In the genomic region with DNA sequence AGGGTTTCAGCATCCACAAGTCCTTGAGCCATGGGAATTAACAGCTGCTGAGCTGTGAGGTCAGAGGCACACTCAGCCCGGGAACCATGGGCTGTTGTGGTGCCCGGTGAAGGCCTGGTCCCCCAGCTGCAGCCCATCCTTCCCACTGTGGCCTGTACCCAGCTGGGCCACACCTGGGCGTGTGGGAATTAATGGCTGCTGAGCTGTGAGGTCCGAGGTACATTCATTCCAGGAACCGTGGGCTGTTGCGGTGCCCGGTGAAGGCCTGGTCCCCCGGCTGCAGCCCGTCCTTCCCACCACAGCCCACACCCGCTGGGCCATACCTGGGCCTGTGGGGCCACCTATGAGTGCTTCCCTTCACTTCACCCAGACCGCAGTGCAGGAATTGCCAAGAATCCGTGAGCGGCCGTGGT, we compare ENCODE assay signal across 16 cellular contexts. TPM values are rescaled to one million over a fixed set of nuclear protein-coding genes. Genes with fewer than 3 reads are reported as not detected.
DNase-seq lines count a peak whose midpoint lies in the region; ATAC-seq and TF ChIP-seq lines count a peak whose summit lies in the region.
"Had no signal": no experiment of that assay in that cellular context is flagged by ENCODE, and none has a peak within 500 bp of the region (broad histone marks: within the 10 kb centered on the region; RNA-seq: fewer than 3 reads in every experiment).

No MANE protein-coding gene starts in this region.

- ATAC-seq in lower lobe of right lung: no peak

- no peaks in the 10 kb centered on the region for H3K27me3 ChIP-seq in BLaER1
- peaks cover 0 to under 1% (median 0%) of the 10 kb centered on the region in 3 experiments for H3K27me3 ChIP-seq in neuronal stem cell (ENCODE audit: control insufficient read depth in 3 of 3, insufficient read depth in 3 of 3, low read depth in 1 of 3, low read length in 3 of 3)
- H3K27me3 ChIP-seq in lower lobe of right lung (ENCODE audit: low read depth): peaks cover 10% of the 10 kb centered on the region

- H3K9me3 ChIP-seq in BLaER1: no peaks in the 10 kb centered on the region
- no peaks in the 10 kb centered on the region for H3K9me3 ChIP-seq in neuronal stem cell (replicated peaks in 1 of 2; ENCODE audit: control insufficient read depth in 2 of 2, insufficient read depth in 1 of 2, low read depth in 1 of 2, low read length in 2 of 2)
- H3K9me3 ChIP-seq in lower lobe of right lung: no peaks in the 10 kb centered on the region
- H3K9me3 ChIP-seq: HAP-1 had no signal

- no peaks in the 10 kb centered on the region for H3K36me3 ChIP-seq in BLaER1
- H3K36me3 ChIP-seq in neuronal stem cell (replicated peaks in 1 of 2; ENCODE audit: control insufficient read depth in 2 of 2, insufficient read depth in 2 of 2, low read length in 2 of 2): no peaks in the 10 kb centered on the region
- no peaks in the 10 kb centered on the region for H3K36me3 ChIP-seq in lower lobe of right lung
- H3K36me3 ChIP-seq: HAP-1 had no signal

- H3K4me2 ChIP-seq in BLaER1 (peak overlapping the region; percentile 16; the same call in 1 of the 2 replicates), neuronal stem cell (ENCODE audit: insufficient read depth, low read length, poor library complexity, severe bottlenecking) (no peak overlapping the region)
- H3K4me2 ChIP-seq: PC-9 had no signal

- no peak overlapping the region for H2BK15ac ChIP-seq in neuronal stem cell (ENCODE audit: low read length)

- H4K91ac ChIP-seq in neuronal stem cell (ENCODE audit: low read depth, low read length, poor library complexity): no peak overlapping the region

- H3K23ac ChIP-seq in neuronal stem cell (ENCODE audit: low read depth, low read length, poor library complexity): peak overlapping the region; percentile 59

- no peak overlapping the region for H3K4me3 ChIP-seq in AG10803 (ENCODE audit: low read length)
- no peak overlapping the region for H3K4me3 ChIP-seq in BLaER1
- H3K4me3 ChIP-seq in neuronal stem cell (ENCODE audit: low read length in 2 of 2): no peak overlapping the region
- no peak overlapping the region for H3K4me3 ChIP-seq in lower lobe of right lung
- H3K4me3 ChIP-seq: HAP-1, PC-9, SK-N-MC had no signal

- H3K9ac ChIP-seq in BLaER1 (no peak overlapping the region), neuronal stem cell (ENCODE audit: low read depth, low read length, poor library complexity) (no peak overlapping the region)

- H4K8ac ChIP-seq in neuronal stem cell (ENCODE audit: low read depth, low read length): no peak overlapping the region

- H3K4ac ChIP-seq in neuronal stem cell (ENCODE audit: low read length): no peak overlapping the region

- TF ChIP-seq CTCF in AG10803 (conservative IDR thresholded peaks at IDR 0.05; ENCODE audit: low read length) (no peak), lower lobe of right lung (IDR thresholded peaks at IDR 0.05) (no peak)

- H3K14ac ChIP-seq in neuronal stem cell (ENCODE audit: low read length): no peak overlapping the region

- peaks cover 2% of the 10 kb centered on the region for H3K79me1 ChIP-seq in neuronal stem cell (ENCODE audit: low read depth, low read length)

- H2AK5ac ChIP-seq in neuronal stem cell (ENCODE audit: low read depth, low read length): peak overlapping the region; percentile 18

- no peak overlapping the region for H2BK5ac ChIP-seq in neuronal stem cell (ENCODE audit: low read length)

- DNase-seq in AG10803 (ENCODE audit: low read depth): peak; percentile 6
- peak; percentile 34 for DNase-seq in ecto neural progenitor cell (ENCODE audit: low spot score)
- DNase-seq in neuronal stem cell (ENCODE audit: low spot score): no peak
- no peak for DNase-seq in NCI-H2227 (lab: John Stamatoyannopoulos, UW; ENCODE audit: unreplicated experiment)
- no peak for DNase-seq in activated CD4-positive, alpha-beta T cell treated with anti-CD3 and anti-CD28 coated beads, Interleukin-2, amount 50 U/mL, for 1 hour
- no peak for DNase-seq in lower lobe of right lung
- no peak for DNase-seq in SW 1271 (lab: John Stamatoyannopoulos, UW)
- DNase-seq: DMS79, NCI-H1105 treated with DMSO at 0.1 percent for 48 hours, NCI-H1694 treated with DMSO at 0.1 percent for 48 hours, NCI-H510A, NCI-H82, PC-9 had no signal

- H3K18ac ChIP-seq in neuronal stem cell (ENCODE audit: low read length): peak overlapping the region; percentile 69

- H3K27ac ChIP-seq in BLaER1 (no peak overlapping the region), neuronal stem cell (replicated peaks; ENCODE audit: low read length) (no peak overlapping the region), lower lobe of right lung (no peak overlapping the region)
- H3K27ac ChIP-seq: PC-9, SK-N-MC had no signal

- no peak overlapping the region for H2BK120ac ChIP-seq in neuronal stem cell (ENCODE audit: low read depth, low read length)

- H3K4me1 ChIP-seq in BLaER1 (peaks cover 60% of the 10 kb centered on the region), neuronal stem cell (ENCODE audit: control insufficient read depth in 2 of 2, insufficient read depth in 1 of 2, low read depth in 1 of 2, low read length in 2 of 2) (peaks cover 4 to 6% of the 10 kb centered on the region in 2 donors), lower lobe of right lung (no peaks in the 10 kb centered on the region)
- H3K4me1 ChIP-seq: HAP-1 had no signal

- H2AFZ ChIP-seq in neuronal stem cell (ENCODE audit: low read length): no peak overlapping the region
- H2AFZ ChIP-seq: PC-9 had no signal

- intact Hi-C loops in lower lobe of right lung (cut with DNase I): no loop called here

- WGBS in neuronal stem cell (ENCODE audit: extremely low coverage in 2 of 2, insufficient read length in 2 of 2, insufficient replicate concordance in 1 of 2), 2 donors: no CpG with 5 or more reads among the region's 14 CpGs

- peak overlapping the region; percentile 8 for H2BK12ac ChIP-seq in neuronal stem cell (ENCODE audit: low read length)

- H4K20me1 ChIP-seq in BLaER1: no peaks in the 10 kb centered on the region

RNA-seq across cellular contexts. Expression of a gene that starts 25.2 kb away (rescaled TPM):
- 33.2 TPM for polyA plus RNA-seq in neuronal stem cell (2013, experiment 1 of 2)
- polyA plus RNA-seq in neuronal stem cell (2013, experiment 2 of 2): 35.6 TPM
- total RNA-seq in lower lobe of right lung: 23.3 TPM

Comparison
In these comparisons a context has a peak if more than half of its experiments do, and no peak if none do; other contexts are left out.
1. DNase-seq: peak in AG10803 (single experiment) and ecto neural progenitor cell (single experiment); none in neuronal stem cell (single experiment), NCI-H2227 (single experiment), activated CD4-positive, alpha-beta T cell treated with anti-CD3 and anti-CD28 coated beads, Interleukin-2, amount 50 U/mL, for 1 hour (single experiment), lower lobe of right lung (single experiment) and SW 1271 (0 of 2).